In the genomic region with DNA sequence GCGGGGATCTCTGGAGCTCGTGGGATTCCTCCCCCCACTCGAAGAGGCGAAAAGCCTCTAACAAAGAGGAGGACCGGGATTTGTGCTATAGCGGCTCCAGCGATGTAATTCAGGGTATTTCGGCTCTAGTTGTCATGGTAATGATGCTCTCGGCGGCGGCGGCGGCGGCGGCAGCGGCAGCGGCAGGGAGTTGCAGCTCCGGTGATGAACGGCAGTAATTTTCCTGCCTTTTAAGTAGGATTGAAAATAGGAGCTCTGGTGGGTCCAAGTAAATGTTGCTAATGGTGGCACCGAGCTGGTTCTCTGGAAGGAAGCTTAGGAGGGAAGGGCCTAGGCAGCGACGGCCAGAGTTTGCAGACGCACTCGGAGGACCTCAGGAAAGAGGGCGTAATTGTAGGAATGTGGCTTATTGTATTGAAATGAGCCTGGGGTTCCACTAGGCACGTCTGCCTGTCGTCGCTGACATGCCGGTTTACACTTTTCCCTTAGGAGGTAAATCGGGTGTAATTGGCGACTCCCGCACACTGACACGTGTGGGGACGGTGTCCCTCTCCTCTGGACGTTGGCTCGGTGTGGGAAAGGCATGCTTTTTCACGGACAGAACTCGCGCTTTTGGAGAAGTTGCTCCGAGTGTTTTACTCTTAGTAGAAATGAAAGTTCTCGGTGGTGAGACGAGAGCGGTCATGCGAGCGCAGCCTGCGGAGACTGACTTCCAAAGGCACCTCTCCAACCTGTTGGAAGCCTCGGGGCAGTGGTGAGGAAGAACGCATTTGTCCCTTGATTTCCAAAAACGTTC, we compare ENCODE assay signal across 8 cellular contexts. TPM values are rescaled to one million over a fixed set of nuclear protein-coding genes. Genes with fewer than 3 reads are reported as not detected.
DNase-seq lines count a peak whose midpoint lies in the region; ATAC-seq and TF ChIP-seq lines count a peak whose summit lies in the region.

No MANE protein-coding gene starts in this region.

- ATAC-seq in omental fat pad (ENCODE audit: low FRiP score), result no peak

- peaks cover 4% of the 10 kb centered on the region; the same call in 1 of the 2 replicates for H3K4me1 ChIP-seq in SJCRH30
- H3K4me1 ChIP-seq in hepatocyte (ENCODE audit: insufficient read depth), result peaks cover 32% of the 10 kb centered on the region

- TF ChIP-seq CTCF in HL-60 (IDR thresholded peaks at IDR 0.05; ENCODE audit: insufficient read depth, low read length), result no peak
- no peak for TF ChIP-seq CTCF in hepatocyte (IDR thresholded peaks at IDR 0.05; ENCODE audit: poor library complexity)
- no peak for TF ChIP-seq CTCF in omental fat pad (IDR thresholded peaks at IDR 0.05)

- H3K27me3 ChIP-seq in HL-60 (ENCODE audit: insufficient read depth, poor library complexity, severe bottlenecking) (peaks cover 40% of the 10 kb centered on the region), SJCRH30 (no peaks in the 10 kb centered on the region), hepatocyte (peaks cover 52% of the 10 kb centered on the region)

- H3K36me3 ChIP-seq in SJCRH30 (no peaks in the 10 kb centered on the region), hepatocyte (replicated peaks; ENCODE audit: insufficient read depth, low read depth) (no peaks in the 10 kb centered on the region)

- WGBS in hepatocyte (ENCODE audit: low lambda C conversion rate, missing lambda C conversion rate), result 1% methylated on average over 49 of the region's 49 CpGs

- H3K27ac ChIP-seq in HL-60 (replicated peaks) (no peak overlapping the region), SJCRH30 (no peak overlapping the region), hepatocyte (peak overlapping the region; percentile 89)

- no peaks in the 10 kb centered on the region for H4K20me1 ChIP-seq in hepatocyte (ENCODE audit: insufficient read depth, poor library complexity, severe bottlenecking)

- H3K4me3 ChIP-seq in HL-60 (replicated peaks; ENCODE audit: insufficient read depth, low read length) (peak overlapping the region; percentile 85), SJCRH30 (peak overlapping the region; percentile 86), hepatocyte (peak overlapping the region; percentile 87)

- peak overlapping the region; percentile 71 for H2AFZ ChIP-seq in hepatocyte

- H3K4me2 ChIP-seq in hepatocyte, result peak overlapping the region; percentile 94

- no peaks in the 10 kb centered on the region for H3K9me2 ChIP-seq in hepatocyte (replicated peaks; ENCODE audit: insufficient read depth)

- H3K79me2 ChIP-seq in hepatocyte, result peaks cover 5% of the 10 kb centered on the region

- DNase-seq in CD1c-positive myeloid dendritic cell (ENCODE audit: extremely low spot score), result peak; percentile 57
- peak in 1 of 2 experiments; percentile 42 for DNase-seq in HL-60 (ENCODE audit: low read depth in 1 of 2, low spot score in 1 of 2)
- peak; percentile 49 to 66 for DNase-seq in SJCRH30
- DNase-seq in amniotic epithelial cell (ENCODE audit: low read depth), result peak; percentile 24
- DNase-seq in hepatocyte (ENCODE audit: low spot score), result peak; percentile 59
- peak; percentile 26 for DNase-seq in renal cortical epithelial cell (ENCODE audit: low read depth)
- DNase-seq in OCI-M2 (lab: John Stamatoyannopoulos, UW; ENCODE audit: unreplicated experiment), result no peak
- no peak for DNase-seq in omental fat pad (ENCODE audit: low spot score)

- no peaks in the 10 kb centered on the region for H3K9me3 ChIP-seq in SJCRH30 (replicated peaks)
- H3K9me3 ChIP-seq in hepatocyte (ENCODE audit: low read depth), result no peaks in the 10 kb centered on the region

RNA-seq across cellular contexts. Expression of gene NR4A3, which starts 1.1 kb away (rescaled TPM):
- 0.13 and 0.32 TPM in 2 replicates for total RNA-seq in SJCRH30 (2014; rRNA removed; shearing (Covaris generic))
- total RNA-seq in hepatocyte, result 2.2 and 2.4 TPM in 2 replicates
- polyA plus RNA-seq in hepatocyte, result 2.9 and 6.1 TPM in 2 replicates
- 0.15 and 0.35 TPM in 2 replicates for total RNA-seq in renal cortical epithelial cell
- total RNA-seq in omental fat pad, result 100 to 1,000 TPM in 1 of 4 donors, 10 to 100 TPM in 3; 12.4 to 216 (median 26.3) TPM

Comparison
In these comparisons a context has a peak if more than half of its experiments do, and no peak if none do; other contexts are left out.
1. DNase-seq: peak in CD1c-positive myeloid dendritic cell (single experiment), SJCRH30 (2 of 2), amniotic epithelial cell (single experiment), hepatocyte (single experiment) and renal cortical epithelial cell (single experiment); none in OCI-M2 (single experiment) and omental fat pad (single experiment).
2. Peak in every context shown above with its lines, with median percentiles within 50 percentile points of each other: H3K4me3 ChIP-seq.